Comparison of ENCODE assay signal across 8 cellular contexts in the genomic region with DNA sequence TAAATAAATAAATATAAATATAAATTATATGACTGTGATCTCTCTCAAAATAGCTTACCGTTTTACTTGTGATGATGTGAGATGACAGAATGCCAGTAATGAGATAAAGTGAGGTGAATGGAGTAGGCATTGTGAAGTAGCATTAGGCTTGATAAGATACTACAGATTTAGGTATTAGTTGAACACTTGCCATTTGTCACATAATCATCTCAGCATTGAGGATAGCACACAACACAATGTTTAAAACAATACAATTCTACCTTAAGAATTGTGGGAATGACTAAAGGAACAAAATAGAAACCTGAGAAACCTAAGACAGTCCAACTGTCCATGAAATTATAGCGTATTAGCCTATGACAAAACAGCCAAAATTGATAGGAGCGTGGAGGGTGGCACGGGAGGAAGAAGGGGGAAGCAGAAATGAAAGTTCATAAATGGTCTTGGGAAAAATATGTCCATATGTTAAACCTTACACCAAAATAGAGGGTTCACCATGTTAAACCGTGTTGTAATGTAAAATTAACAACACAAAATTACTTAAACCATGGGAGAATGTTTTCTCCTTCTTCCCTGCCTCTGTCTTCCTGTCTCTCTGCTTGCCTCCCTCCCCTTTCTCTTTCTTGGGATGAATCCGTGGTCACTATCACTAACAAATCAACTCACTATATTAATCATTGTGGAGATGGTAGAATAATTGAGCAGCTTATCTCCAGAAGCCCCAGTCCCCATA. TPM values are rescaled to one million over a fixed set of nuclear protein-coding genes. Genes with fewer than 3 reads are reported as not detected.
A peak's percentile ranks its signal among the peaks of the same experiment; 100 is the strongest.
DNase-seq lines count a peak whose midpoint lies in the region; ATAC-seq and TF ChIP-seq lines count a peak whose summit lies in the region.

No MANE protein-coding gene starts in this region.

- no peak for ATAC-seq in GM19463 (IDR thresholded peaks at IDR 0.05; ENCODE audit: unreplicated experiment)

- peak overlapping the region; percentile 47 to 77 (median 54) for H3K4me3 ChIP-seq in skin epidermis

- H3K27me3 Mint-ChIP-seq in activated naive CD4-positive, alpha-beta T cell treated with anti-CD3 and anti-CD28 coated beads for 36 hours (ENCODE audit: low read depth), result peaks cover 11% of the 10 kb centered on the region
- no peaks in the 10 kb centered on the region for H3K27me3 Mint-ChIP-seq in glutamatergic neuron (ENCODE audit: unreplicated experiment)

- intact Hi-C loops in activated naive CD4-positive, alpha-beta T cell treated with anti-CD3 and anti-CD28 coated beads for 36 hours (cut with micrococcal nuclease), result loop anchor here (2.0 kb wide), 1 partner anchor 145 kb away; a partner anchor contains a TSS

- H3K27ac Mint-ChIP-seq in activated naive CD4-positive, alpha-beta T cell treated with anti-CD3 and anti-CD28 coated beads for 36 hours, result peak overlapping the region; percentile 100
- no peak overlapping the region for H3K27ac Mint-ChIP-seq in glutamatergic neuron (ENCODE audit: unreplicated experiment)

- TF ChIP-seq CTCF in VCaP (conservative IDR thresholded peaks at IDR 0.05) (no peak), glutamatergic neuron (IDR thresholded peaks at IDR 0.05; ENCODE audit: partially characterized antibody, unreplicated experiment) (no peak)

- peaks cover 18% of the 10 kb centered on the region for H3K4me1 Mint-ChIP-seq in activated naive CD4-positive, alpha-beta T cell treated with anti-CD3 and anti-CD28 coated beads for 36 hours (ENCODE audit: low read depth)
- H3K4me1 Mint-ChIP-seq in glutamatergic neuron (ENCODE audit: low read depth, unreplicated experiment), result peaks cover 7% of the 10 kb centered on the region

- no peaks in the 10 kb centered on the region for H3K9me3 Mint-ChIP-seq in activated naive CD4-positive, alpha-beta T cell treated with anti-CD3 and anti-CD28 coated beads for 36 hours
- H3K9me3 Mint-ChIP-seq in glutamatergic neuron (ENCODE audit: unreplicated experiment), result no peaks in the 10 kb centered on the region

- H3K4me3 Mint-ChIP-seq in activated naive CD4-positive, alpha-beta T cell treated with anti-CD3 and anti-CD28 coated beads for 36 hours, result peak overlapping the region; percentile 97
- H3K4me3 Mint-ChIP-seq in glutamatergic neuron (ENCODE audit: unreplicated experiment), result peak overlapping the region; percentile 97

- H3K36me3 Mint-ChIP-seq in activated naive CD4-positive, alpha-beta T cell treated with anti-CD3 and anti-CD28 coated beads for 36 hours (ENCODE audit: low read depth), result peaks cover 8% of the 10 kb centered on the region
- H3K36me3 Mint-ChIP-seq in glutamatergic neuron (ENCODE audit: unreplicated experiment), result no peaks in the 10 kb centered on the region

- DNase-seq in activated naive CD4-positive, alpha-beta T cell treated with anti-CD3 and anti-CD28 coated beads for 36 hours, result no peak
- DNase-seq in activated naive CD4-positive, alpha-beta T cell treated with anti-CD3 and anti-CD28 coated beads, Interleukin-2, amount 50 U/mL, for 16 hours, result no peak
- no peak for DNase-seq in glutamatergic neuron
- DNase-seq in anterior cingulate cortex (lab: John Stamatoyannopoulos, UW), result no peak
- no peak for DNase-seq in NCI-H128 (lab: John Stamatoyannopoulos, UW; ENCODE audit: unreplicated experiment)

- H3K27ac ChIP-seq in VCaP (peak overlapping the region; percentile 81), skin epidermis (peak overlapping the region; percentile 28 to 96 (median 85))

- CTCF ChIA-PET in activated naive CD4-positive, alpha-beta T cell treated with anti-CD3 and anti-CD28 coated beads for 36 hours (lab: Charles Lee), result no interaction called here

RNA-seq across cellular contexts. Expression of a gene that starts 33.1 kb away (rescaled TPM):
- 1 to 10 TPM in 1 of 2 experiments, under 1 TPM in 1; 0.57 to 1.4 TPM for total RNA-seq in activated naive CD4-positive, alpha-beta T cell treated with anti-CD3 and anti-CD28 coated beads for 36 hours
- not detected for total RNA-seq in glutamatergic neuron (ENCODE audit: unreplicated experiment)
